25 cellular contexts compared by ENCODE assay signal in the genomic region with DNA sequence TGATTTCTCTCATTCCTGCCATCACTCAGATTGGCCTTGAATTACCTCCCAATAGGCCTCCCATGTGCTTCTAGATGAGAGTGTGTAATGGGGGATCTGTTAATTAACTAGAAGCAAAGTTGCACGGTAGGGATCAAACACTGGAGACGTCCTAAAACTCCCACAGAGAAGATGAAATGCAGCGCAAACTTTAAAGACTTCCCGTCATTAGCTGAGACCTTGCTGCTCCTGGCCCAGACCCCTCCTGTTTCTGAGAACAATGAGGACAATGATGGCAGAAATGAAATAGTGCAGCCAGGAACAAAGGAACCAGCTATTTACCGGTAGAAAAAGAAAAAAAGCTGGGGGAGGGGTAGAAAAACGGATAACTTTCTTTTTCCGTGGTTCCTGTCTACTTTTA.
DNase-seq lines count a peak whose midpoint lies in the region; ATAC-seq lines count a peak whose summit lies in the region.
"Had no signal": no experiment of that assay in that cellular context is flagged by ENCODE, and none has a peak within 500 bp of the region (broad histone marks: within the 10 kb centered on the region; RNA-seq: fewer than 3 reads in every experiment).

No MANE protein-coding gene starts in this region.

- H3K36me3 ChIP-seq in HUES64 (ENCODE audit: insufficient read depth, low read length): no peaks in the 10 kb centered on the region
- H3K36me3 ChIP-seq: gastroesophageal sphincter, left ventricle myocardium inferior had no signal

- no peaks in the 10 kb centered on the region for H3K9me3 ChIP-seq in HUES64 (ENCODE audit: insufficient read depth, low read depth, low read length)
- H3K9me3 ChIP-seq: gastroesophageal sphincter, left ventricle myocardium inferior, testis had no signal

- H3K4me1 ChIP-seq in HUES64 (ENCODE audit: insufficient read depth, low read length): peaks cover 44% of the 10 kb centered on the region
- H3K4me1 ChIP-seq: gastroesophageal sphincter, left ventricle myocardium inferior, testis had no signal

- DNase-seq in ecto neural progenitor cell (ENCODE audit: low spot score) (peak; percentile 54), islet precursor cell (peak; percentile 79), retina (peak; percentile 70), NCI-H1436 treated with DMSO at 0.1 percent for 48 hours (lab: John Stamatoyannopoulos, UW) (no peak), T-helper 9 cell (no peak)
- DNase-seq: activated CD4-positive, alpha-beta T cell treated with anti-CD3 and anti-CD28 coated beads, Interleukin-2, amount 10 ng/mL, durations not matched to agents 24 days and 14 days; activated CD8-positive, alpha-beta memory T cell treated with anti-CD3 and anti-CD28 coated beads, Interleukin-2, amount 50 U/mL, for 4 hours; DMS 273 treated with DMSO at 0.1 percent for 48 hours; effector memory CD4-positive, alpha-beta T cell; GDM1; Karpas-422; left ventricle myocardium inferior; MV-4-11; NCI-H1694; NCI-H345; NK-92 treated with Interleukin-12 subunit alpha and Interleukin-12 subunit beta, amount 100 ng/mL, for 24 hours; stimulated activated CD4-positive, alpha-beta T cell treated with anti-CD3 and anti-CD28 coated beads, Interleukin-4, amount 100 ng/mL, for 1 hour; stimulated activated naive CD4-positive, alpha-beta T cell; T-helper 17 cell; testis had no signal

- H3K9ac ChIP-seq in HUES64 (ENCODE audit: low read depth, low read length): peak overlapping the region; percentile 49; the same call in 1 of the 2 replicates

- no peaks in the 10 kb centered on the region for H3K27me3 ChIP-seq in HUES64 (ENCODE audit: insufficient read depth, low read length)
- H3K27me3 ChIP-seq: gastroesophageal sphincter, testis had no signal

- 6% methylated on average over 7 of the region's 7 CpGs for WGBS in HUES64

- peak overlapping the region; percentile 18; the same call in 1 of the 2 replicates for H3K4me3 ChIP-seq in HUES64 (ENCODE audit: low read length)
- H3K4me3 ChIP-seq: gastroesophageal sphincter, left ventricle myocardium inferior, testis had no signal

- no peak for ATAC-seq in GM21737 (IDR thresholded peaks at IDR 0.05; ENCODE audit: unreplicated experiment)
- no peak for ATAC-seq in GM21529 (IDR thresholded peaks at IDR 0.05; ENCODE audit: unreplicated experiment)
- ATAC-seq: gastroesophageal sphincter, HCT116, T-helper 17 cell had no signal

- H3K27ac ChIP-seq in HUES64 (ENCODE audit: low read depth, low read length): peak overlapping the region; percentile 21; the same call in 1 of the 2 replicates
- H3K27ac ChIP-seq: gastroesophageal sphincter, left ventricle myocardium inferior, testis had no signal

Comparison
In these comparisons a context has a peak if more than half of its experiments do, and no peak if none do; other contexts are left out.
1. DNase-seq: peak in ecto neural progenitor cell (single experiment), islet precursor cell (single experiment) and retina (single experiment); none in NCI-H1436 treated with DMSO at 0.1 percent for 48 hours (single experiment) and T-helper 9 cell (single experiment).